Comparison of ENCODE assay signal across 12 cellular contexts in genomic region chr10:74593470-74593869, GRCh38.
DNase-seq lines count a peak whose midpoint lies in the region; ATAC-seq and TF ChIP-seq lines count a peak whose summit lies in the region.
"Had no signal": no experiment of that assay in that cellular context is flagged by ENCODE, and none has a peak within 500 bp of the region (broad histone marks: within the 10 kb centered on the region; RNA-seq: fewer than 3 reads in every experiment).

No MANE protein-coding gene starts in this region.

- TF ChIP-seq CTCF in astrocyte of the cerebellum (IDR thresholded peaks at IDR 0.05; ENCODE audit: low read depth, low read length, missing control alignments): no peak
- TF ChIP-seq CTCF in hepatocyte (IDR thresholded peaks at IDR 0.05; ENCODE audit: poor library complexity): no peak
- TF ChIP-seq CTCF in GM20000 (IDR thresholded peaks at IDR 0.05; ENCODE audit: extremely low read depth, missing control alignments): no peak

- H3K27ac ChIP-seq in hepatocyte: peak overlapping the region; percentile 43
- H3K27ac ChIP-seq: SJCRH30 had no signal

- H3K9me3 ChIP-seq in hepatocyte (ENCODE audit: low read depth): no peaks in the 10 kb centered on the region
- H3K9me3 ChIP-seq: SJCRH30 had no signal

- peaks cover 16% of the 10 kb centered on the region for H3K4me1 ChIP-seq in hepatocyte (ENCODE audit: insufficient read depth)
- H3K4me1 ChIP-seq: SJCRH30 had no signal

- no peak overlapping the region for H3K4me2 ChIP-seq in hepatocyte

- no peaks in the 10 kb centered on the region for H3K36me3 ChIP-seq in hepatocyte (replicated peaks; ENCODE audit: insufficient read depth, low read depth)
- H3K36me3 ChIP-seq: SJCRH30 had no signal

- no peak for DNase-seq in stimulated activated naive CD8-positive, alpha-beta T cell treated with anti-CD3 and anti-CD28 coated beads, Interleukin-15, Interleukin-2, amounts not matched to agents 100 U/mL and 50 U/mL, for 24 hours
- no peak for DNase-seq in stimulated activated naive CD8-positive, alpha-beta T cell treated with anti-CD3 and anti-CD28 coated beads, Interleukin-15, amount 100 ng/mL, for 72 hours
- DNase-seq in astrocyte of the cerebellum (ENCODE audit: low read depth) (peak; percentile 11), hepatocyte (ENCODE audit: low spot score) (no peak), NCI-H146 (lab: John Stamatoyannopoulos, UW) (no peak), GM20000 (ENCODE audit: low spot score) (no peak)
- DNase-seq in stimulated activated CD4-positive, alpha-beta T cell treated with anti-CD3 and anti-CD28 coated beads, Interleukin-12 subunit alpha, Interleukin-12 subunit beta, amount 100 ng/mL, for 4 hours: no peak
- DNase-seq: activated CD4-positive, alpha-beta T cell treated with anti-CD3 and anti-CD28 coated beads, Interleukin-2, amount 50 U/mL, for 48 hours; GOT3; NCI-H187 treated with DMSO at 0.1 percent for 48 hours; SJCRH30 had no signal

- no peaks in the 10 kb centered on the region for H3K9me2 ChIP-seq in hepatocyte (replicated peaks; ENCODE audit: insufficient read depth)

- WGBS in hepatocyte (ENCODE audit: low lambda C conversion rate, missing lambda C conversion rate): 71% methylated on average over 2 of the region's 2 CpGs

- no peak overlapping the region for H3K4me3 Mint-ChIP-seq in stimulated activated naive CD8-positive, alpha-beta T cell treated with anti-CD3 and anti-CD28 coated beads, Interleukin-15, amount 100 ng/mL, for 72 hours

- H3K27me3 ChIP-seq in hepatocyte: no peaks in the 10 kb centered on the region
- H3K27me3 ChIP-seq: SJCRH30 had no signal

- in situ Hi-C loops in astrocyte of the cerebellum (cut with HindIII; ENCODE audit: low sequenced_read_pairs): no loop called here

- peak; percentile 26 for ATAC-seq in stimulated activated naive CD8-positive, alpha-beta T cell treated with anti-CD3 and anti-CD28 coated beads, Interleukin-15, Interleukin-2, amounts not matched to agents 100 U/mL and 50 U/mL, for 24 hours
- ATAC-seq in stimulated activated naive CD8-positive, alpha-beta T cell treated with anti-CD3 and anti-CD28 coated beads, Interleukin-15, amount 100 ng/mL, for 72 hours: no peak
- ATAC-seq in GM19324 (IDR thresholded peaks at IDR 0.05; ENCODE audit: low FRiP score, unreplicated experiment): no peak

- H2AFZ ChIP-seq in hepatocyte: no peak overlapping the region

- no peaks in the 10 kb centered on the region for H3K9me3 Mint-ChIP-seq in stimulated activated naive CD8-positive, alpha-beta T cell treated with anti-CD3 and anti-CD28 coated beads, Interleukin-15, amount 100 ng/mL, for 72 hours

- H3K4me1 Mint-ChIP-seq in stimulated activated naive CD8-positive, alpha-beta T cell treated with anti-CD3 and anti-CD28 coated beads, Interleukin-15, amount 100 ng/mL, for 72 hours: peaks cover 42% of the 10 kb centered on the region

- H3K4me3 ChIP-seq in astrocyte of the cerebellum (ENCODE audit: low read depth, low read length): no peak overlapping the region
- no peak overlapping the region for H3K4me3 ChIP-seq in hepatocyte
- H3K4me3 ChIP-seq: SJCRH30 had no signal

- H3K27ac Mint-ChIP-seq in stimulated activated naive CD8-positive, alpha-beta T cell treated with anti-CD3 and anti-CD28 coated beads, Interleukin-15, amount 100 ng/mL, for 72 hours: peak overlapping the region in 1 of 2 donors; percentile 6

- H3K27me3 Mint-ChIP-seq in stimulated activated naive CD8-positive, alpha-beta T cell treated with anti-CD3 and anti-CD28 coated beads, Interleukin-15, amount 100 ng/mL, for 72 hours: no peaks in the 10 kb centered on the region

- no peaks in the 10 kb centered on the region for H3K79me2 ChIP-seq in hepatocyte

- H4K20me1 ChIP-seq in hepatocyte (ENCODE audit: insufficient read depth, poor library complexity, severe bottlenecking): no peaks in the 10 kb centered on the region
